In genomic region chr1:31181515-31182343, GRCh38 we compare ENCODE assay signal across 1 cellular context.
TF ChIP-seq lines count a peak whose summit lies in the region.

No MANE protein-coding gene starts in this region.

TF ChIP-seq in K562, 482 proteins besides CTCF, POLR2A, EP300 and RAD21 (continued from another document and continues in another):
- TF ChIP-seq ZNF407 (IDR thresholded peaks at IDR 0.05; ENCODE audit: low read depth): peak; percentile 52; the same call in 1 of the 2 replicates
- no peak for TF ChIP-seq JUNB (CRISPR knock-in tag; conservative IDR thresholded peaks at IDR 0.05)
- no peak for TF ChIP-seq E2F3 (CRISPR knock-in tag; IDR thresholded peaks at IDR 0.05)
- TF ChIP-seq ETS1 (conservative IDR thresholded peaks at IDR 0.05; ENCODE audit: control insufficient read depth, low read depth, low read length): 0 out of 2 replicates have a peak, but pooled peaks have one; percentile 42
- TF ChIP-seq MEF2A (IDR thresholded peaks at IDR 0.05; ENCODE audit: control insufficient read depth, low read depth, low read length): no peak
- no peak for TF ChIP-seq SMARCE1 (IDR thresholded peaks at IDR 0.05)
- no peak for TF ChIP-seq TFAM (CRISPR knock-in tag; conservative IDR thresholded peaks at IDR 0.05)
- TF ChIP-seq SUPT5H (IDR thresholded peaks at IDR 0.05): no peak
- TF ChIP-seq ATF6 (CRISPR knock-in tag; IDR thresholded peaks at IDR 0.05): no peak; the same call in 1 of the 2 replicates
- no peak for TF ChIP-seq EWSR1 (IDR thresholded peaks at IDR 0.05; ENCODE audit: borderline replicate concordance, low read depth, partially characterized antibody)
- TF ChIP-seq LCOR (CRISPR knock-in tag; IDR thresholded peaks at IDR 0.05): no peak
- 0 out of 2 replicates have a peak, but pooled peaks have one; percentile 39 for TF ChIP-seq MTA1 (IDR thresholded peaks at IDR 0.05; ENCODE audit: borderline replicate concordance)
- no peak for TF ChIP-seq SMARCA5 (IDR thresholded peaks at IDR 0.05)
- peak; percentile 77 for TF ChIP-seq CEBPB (tag; IDR thresholded peaks at IDR 0.05)
- TF ChIP-seq ZNF780A (CRISPR knock-in tag; IDR thresholded peaks at IDR 0.05): no peak
- TF ChIP-seq MAZ (CRISPR knock-in tag; conservative IDR thresholded peaks at IDR 0.05 in 1 of 2, IDR thresholded peaks at IDR 0.05 in 1 of 2): peak; percentile 58 to 71
- TF ChIP-seq SAFB2 (IDR thresholded peaks at IDR 0.05; ENCODE audit: borderline replicate concordance, low read depth, low read length, severe bottlenecking): no peak
- peak; percentile 99 for TF ChIP-seq MNT (conservative IDR thresholded peaks at IDR 0.05)
- no peak for TF ChIP-seq TSC22D4 (tag; IDR thresholded peaks at IDR 0.05)
- peak in 1 of 2 experiments; percentile 97; a peak in 2 of 4 replicates for TF ChIP-seq SIN3A (IDR thresholded peaks at IDR 0.05; ENCODE audit: borderline replicate concordance in 2 of 2, control insufficient read depth in 1 of 2, low read depth in 2 of 2, low read length in 2 of 2)
- no peak; the same call in 1 of the 2 replicates for TF ChIP-seq ZNF592 (IDR thresholded peaks at IDR 0.05)
- 0 out of 2 replicates have a peak, but pooled peaks have one; percentile 24 for TF ChIP-seq MECOM (CRISPR knock-in tag; IDR thresholded peaks at IDR 0.05)
- no peak for TF ChIP-seq TEAD2 (tag; IDR thresholded peaks at IDR 0.05)
- TF ChIP-seq CTCFL (IDR thresholded peaks at IDR 0.05; ENCODE audit: borderline replicate concordance, insufficient read depth, low read depth, low read length, poor library complexity, severe bottlenecking): peak; percentile 93
- no peak for TF ChIP-seq NFRKB (IDR thresholded peaks at IDR 0.05; ENCODE audit: low read depth)
- peak; percentile 54; the same call in 1 of the 2 replicates for TF ChIP-seq TOE1 (IDR thresholded peaks at IDR 0.05; ENCODE audit: borderline replicate concordance)
- TF ChIP-seq TOE1 (CRISPR knock-in tag; IDR thresholded peaks at IDR 0.05; ENCODE audit: borderline replicate concordance, low read depth): peak; percentile 66; the same call in 1 of the 2 replicates
- no peak for TF ChIP-seq TCF3 (CRISPR knock-in tag; IDR thresholded peaks at IDR 0.05)
- no peak for TF ChIP-seq IFI16 (CRISPR knock-in tag; IDR thresholded peaks at IDR 0.05)
- TF ChIP-seq NFIX (CRISPR knock-in tag; IDR thresholded peaks at IDR 0.05; ENCODE audit: low read depth): no peak
- TF ChIP-seq TCF15 (CRISPR knock-in tag; IDR thresholded peaks at IDR 0.05): no peak
- 0 out of 2 replicates have a peak, but pooled peaks have one; percentile 47 for TF ChIP-seq ZNF124 (CRISPR knock-in tag; IDR thresholded peaks at IDR 0.05)
- no peak for TF ChIP-seq E4F1 (CRISPR knock-in tag; IDR thresholded peaks at IDR 0.05; ENCODE audit: borderline replicate concordance)
- TF ChIP-seq MAFK (IDR thresholded peaks at IDR 0.05; ENCODE audit: low read length): no peak
- TF ChIP-seq STAT5A (IDR thresholded peaks at IDR 0.05; ENCODE audit: borderline replicate concordance, low read length): no peak
- TF ChIP-seq ESRRA (IDR thresholded peaks at IDR 0.05; ENCODE audit: borderline replicate concordance, low read depth): peak; percentile 79; the same call in 1 of the 2 replicates
- no peak for TF ChIP-seq HDGF (IDR thresholded peaks at IDR 0.05)
